13 cellular contexts compared by ENCODE assay signal in genomic region chr15:90817117-90818057, GRCh38. TPM values are rescaled to one million over a fixed set of nuclear protein-coding genes. Genes with fewer than 3 reads are reported as not detected.
DNase-seq lines count a peak whose midpoint lies in the region; ATAC-seq and TF ChIP-seq lines count a peak whose summit lies in the region.
"Had no signal": no experiment of that assay in that cellular context is flagged by ENCODE, and none has a peak within 500 bp of the region (broad histone marks: within the 10 kb centered on the region; RNA-seq: fewer than 3 reads in every experiment).

No MANE protein-coding gene starts in this region.

- H3K4me3 ChIP-seq in RWPE2 (ENCODE audit: severe bottlenecking) (no peak overlapping the region), dorsolateral prefrontal cortex (no peak overlapping the region)
- H3K4me3 ChIP-seq: ovary had no signal

- H3K36me3 ChIP-seq in RWPE2 (ENCODE audit: low read depth): peaks cover 13% of the 10 kb centered on the region; the same call in 1 of the 2 replicates
- H3K36me3 ChIP-seq: ovary had no signal

- TF ChIP-seq CTCF in RWPE2 (IDR thresholded peaks at IDR 0.05; ENCODE audit: poor library complexity, severe bottlenecking) (no peak), dorsolateral prefrontal cortex (IDR thresholded peaks at IDR 0.05 in 54 of 56, conservative IDR thresholded peaks at IDR 0.05 in 2 of 56; ENCODE audit: low read depth in 1 of 56, partially characterized antibody in 56 of 56) (no peak)

- peak overlapping the region; percentile 29 to 86 for H3K27ac Mint-ChIP-seq in activated naive CD4-positive, alpha-beta T cell treated with anti-CD3 and anti-CD28 coated beads, Interleukin-2, amount 50 U/mL, for 72 hours
- peak overlapping the region; percentile 77 for H3K27ac Mint-ChIP-seq in stimulated activated memory B cell treated with anti-CD40 and anti-IgM and Interleukin-4, amounts not matched to agents 10 μg/mL and 1 μg/mL and 100 μg/mL, for 72 hours

- H3K27me3 ChIP-seq in RWPE2 (ENCODE audit: insufficient read depth, poor library complexity, severe bottlenecking) (no peaks in the 10 kb centered on the region), dorsolateral prefrontal cortex (no peaks in the 10 kb centered on the region)
- H3K27me3 ChIP-seq: ovary had no signal

- H3K4me1 Mint-ChIP-seq in stimulated activated memory B cell treated with anti-CD40 and anti-IgM and Interleukin-4, amounts not matched to agents 10 μg/mL and 1 μg/mL and 100 μg/mL, for 72 hours: peaks cover 44% of the 10 kb centered on the region

- H3K9me3 ChIP-seq in RWPE2 (ENCODE audit: severe bottlenecking): no peaks in the 10 kb centered on the region
- H3K9me3 ChIP-seq: ovary had no signal

- H3K27me3 Mint-ChIP-seq in stimulated activated memory B cell treated with anti-CD40 and anti-IgM and Interleukin-4, amounts not matched to agents 10 μg/mL and 1 μg/mL and 100 μg/mL, for 72 hours: no peaks in the 10 kb centered on the region
- H3K27me3 Mint-ChIP-seq: stimulated activated naive B cell treated with anti-CD40 and anti-IgM and Interleukin-4, amounts not matched to agents 10 μg/mL and 1 μg/mL and 100 μg/mL, for 72 hours had no signal

- intact Hi-C loops in dorsolateral prefrontal cortex (cut with DNase I): no loop called here

- H3K36me3 Mint-ChIP-seq in activated naive CD4-positive, alpha-beta T cell treated with anti-CD3 and anti-CD28 coated beads, Interleukin-2, amount 50 U/mL, for 72 hours: peaks cover 0 to 46% of the 10 kb centered on the region in 2 donors
- peaks cover 28% of the 10 kb centered on the region for H3K36me3 Mint-ChIP-seq in stimulated activated memory B cell treated with anti-CD40 and anti-IgM and Interleukin-4, amounts not matched to agents 10 μg/mL and 1 μg/mL and 100 μg/mL, for 72 hours

- H3K27ac ChIP-seq in RWPE2 (ENCODE audit: poor library complexity, severe bottlenecking) (no peak overlapping the region), dorsolateral prefrontal cortex (peak overlapping the region in 54 of 59 donors; percentile 10 to 94 (median 78))
- H3K27ac ChIP-seq: epithelial cell of prostate, ovary had no signal

- no peak for DNase-seq in activated naive CD4-positive, alpha-beta T cell treated with anti-CD3 and anti-CD28 coated beads, Interleukin-2, amount 50 U/mL, for 72 hours (ENCODE audit: low spot score in 2 of 2)
- DNase-seq in activated naive CD4-positive, alpha-beta T cell (lab: John Stamatoyannopoulos, UW): no peak
- DNase-seq in RWPE2 (ENCODE audit: low spot score) (peak; percentile 70), dorsolateral prefrontal cortex (peak in 1 of 10 donors; percentile 16), middle frontal gyrus (ENCODE audit: extremely low spot score, low spot score) (no peak), HPDE6-E6E7 (ENCODE audit: extremely low spot score) (no peak)
- DNase-seq: cerebellar nuclear complex, ovary, T1000 had no signal

- no peaks in the 10 kb centered on the region for H3K9me3 Mint-ChIP-seq in activated naive CD4-positive, alpha-beta T cell treated with anti-CD3 and anti-CD28 coated beads, Interleukin-2, amount 50 U/mL, for 72 hours
- no peaks in the 10 kb centered on the region for H3K9me3 Mint-ChIP-seq in stimulated activated memory B cell treated with anti-CD40 and anti-IgM and Interleukin-4, amounts not matched to agents 10 μg/mL and 1 μg/mL and 100 μg/mL, for 72 hours
- H3K9me3 Mint-ChIP-seq: stimulated activated naive B cell treated with anti-CD40 and anti-IgM and Interleukin-4, amounts not matched to agents 10 μg/mL and 1 μg/mL and 100 μg/mL, for 72 hours had no signal

- ATAC-seq in activated naive CD4-positive, alpha-beta T cell treated with anti-CD3 and anti-CD28 coated beads, Interleukin-2, amount 50 U/mL, for 72 hours: no peak
- no peak for ATAC-seq in RWPE2 (ENCODE audit: low read depth)
- ATAC-seq in stimulated activated memory B cell treated with anti-CD40 and anti-IgM and Interleukin-4, amounts not matched to agents 10 μg/mL and 1 μg/mL and 100 μg/mL, for 72 hours: no peak
- no peak for ATAC-seq in HG02678 (IDR thresholded peaks at IDR 0.05; ENCODE audit: unreplicated experiment)

- no peak overlapping the region for H3K4me3 Mint-ChIP-seq in stimulated activated memory B cell treated with anti-CD40 and anti-IgM and Interleukin-4, amounts not matched to agents 10 μg/mL and 1 μg/mL and 100 μg/mL, for 72 hours

- no peaks in the 10 kb centered on the region for H3K4me1 ChIP-seq in RWPE2 (ENCODE audit: insufficient read depth, poor library complexity, severe bottlenecking)

RNA-seq across cellular contexts. Expression of gene FURIN, which starts 51.0 kb away (rescaled TPM):
- total RNA-seq in activated naive CD4-positive, alpha-beta T cell treated with anti-CD3 and anti-CD28 coated beads, Interleukin-2, amount 50 U/mL, for 72 hours: 100 to 1,000 TPM; 381 to 721 TPM
- 10 to 100 TPM; 28.0 to 73.1 (median 40.8) TPM for total RNA-seq in dorsolateral prefrontal cortex

Comparison
In these comparisons a context has a peak if more than half of its experiments do, and no peak if none do; other contexts are left out.
1. RNA of gene FURIN, which starts 51.0 kb away (total RNA-seq): 381 to 721 TPM in activated naive CD4-positive, alpha-beta T cell treated with anti-CD3 and anti-CD28 coated beads, Interleukin-2, amount 50 U/mL, for 72 hours; 28.0 to 73.1 TPM in dorsolateral prefrontal cortex; every median in the first group is over 4 times any median in the second.